Comparison of ENCODE assay signal across 9 cellular contexts in the genomic region with DNA sequence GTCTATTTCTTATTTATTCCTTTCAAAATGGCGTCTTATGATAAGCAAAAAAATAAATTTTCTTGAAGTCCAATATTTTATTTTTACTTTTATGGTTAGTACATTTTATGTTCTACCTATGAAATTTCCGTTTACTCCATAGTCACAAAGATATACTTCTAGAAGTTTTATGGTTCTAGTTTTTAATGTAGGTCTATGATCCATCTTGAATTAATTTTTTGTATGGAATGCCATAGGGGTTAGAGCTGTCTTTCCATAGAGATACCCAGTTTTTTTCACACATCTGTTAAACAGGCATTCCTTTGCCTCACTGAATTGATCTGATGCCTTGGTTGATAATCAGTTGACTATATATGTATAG. TPM values are rescaled to one million over a fixed set of nuclear protein-coding genes. Genes with fewer than 3 reads are reported as not detected.
A peak's percentile ranks its signal among the peaks of the same experiment; 100 is the strongest.
DNase-seq lines count a peak whose midpoint lies in the region; ATAC-seq and TF ChIP-seq lines count a peak whose summit lies in the region.
"Had no signal": no experiment of that assay in that cellular context is flagged by ENCODE, and none has a peak within 500 bp of the region (broad histone marks: within the 10 kb centered on the region; RNA-seq: fewer than 3 reads in every experiment).

No MANE protein-coding gene starts in this region.

- TF ChIP-seq CTCF in left ventricle myocardium inferior (IDR thresholded peaks at IDR 0.05; ENCODE audit: borderline replicate concordance) (no peak), breast epithelium (IDR thresholded peaks at IDR 0.05) (no peak)

- peaks cover 13% of the 10 kb centered on the region for H3K27me3 ChIP-seq in left ventricle myocardium inferior (ENCODE audit: low read depth)
- no peaks in the 10 kb centered on the region for H3K27me3 ChIP-seq in breast epithelium
- H3K27me3 ChIP-seq in mucosa of rectum (ENCODE audit: control insufficient read depth in 2 of 2, insufficient read depth in 2 of 2, low read length in 2 of 2) = no peaks in the 10 kb centered on the region

- 9% methylated on average over 2 of the region's 2 CpGs for WGBS in urinary bladder

- H3K9me3 Mint-ChIP-seq in activated naive CD4-positive, alpha-beta T cell treated with anti-CD3 and anti-CD28 coated beads, Interleukin-2, amount 50 U/mL, for 72 hours = peaks cover 0 to 4% of the 10 kb centered on the region in 2 donors

- H3K4me3 ChIP-seq in left ventricle myocardium inferior = peak overlapping the region; percentile 61
- H3K4me3 ChIP-seq in breast epithelium = peak overlapping the region; percentile 39 to 67 (median 52)
- peak overlapping the region; percentile 44 to 69 for H3K4me3 ChIP-seq in mucosa of rectum (ENCODE audit: low read length in 2 of 2)
- peak overlapping the region; percentile 41 for H3K4me3 ChIP-seq in urinary bladder (ENCODE audit: low read depth, low read length)

- H3K36me3 ChIP-seq in left ventricle myocardium inferior (no peaks in the 10 kb centered on the region), breast epithelium (no peaks in the 10 kb centered on the region), mucosa of rectum (ENCODE audit: control insufficient read depth in 2 of 2, insufficient read depth in 2 of 2, low read length in 2 of 2) (no peaks in the 10 kb centered on the region), urinary bladder (ENCODE audit: insufficient read depth) (no peaks in the 10 kb centered on the region)

- H3K9me3 ChIP-seq in left ventricle myocardium inferior (replicated peaks) = peaks cover 10% of the 10 kb centered on the region
- H3K9me3 ChIP-seq in breast epithelium = peaks cover 0 to 8% of the 10 kb centered on the region in 2 donors
- no peaks in the 10 kb centered on the region for H3K9me3 ChIP-seq in mucosa of rectum (ENCODE audit: control insufficient read depth in 2 of 2, low read length in 2 of 2)

- DNase-seq in left ventricle myocardium inferior (no peak), Right ventricle myocardium inferior (ENCODE audit: missing footprints) (no peak), breast epithelium (ENCODE audit: low spot score in 2 of 2) (no peak), SW480 (ENCODE audit: low spot score) (no peak)
- no peak for DNase-seq in activated naive CD4-positive, alpha-beta T cell treated with anti-CD3 and anti-CD28 coated beads, Interleukin-2, amount 50 U/mL, for 72 hours (ENCODE audit: low spot score in 2 of 2)

- H3K27ac Mint-ChIP-seq in activated naive CD4-positive, alpha-beta T cell treated with anti-CD3 and anti-CD28 coated beads, Interleukin-2, amount 50 U/mL, for 72 hours = no peak overlapping the region

- peak overlapping the region in 1 of 2 donors; percentile 38 for H3K9ac ChIP-seq in mucosa of rectum (ENCODE audit: low read depth in 1 of 2, low read length in 2 of 2)

- ATAC-seq in Right ventricle myocardium inferior (no peak), HG02884 (IDR thresholded peaks at IDR 0.05; ENCODE audit: unreplicated experiment) (no peak)
- ATAC-seq in activated naive CD4-positive, alpha-beta T cell treated with anti-CD3 and anti-CD28 coated beads, Interleukin-2, amount 50 U/mL, for 72 hours = no peak

- intact Hi-C loops in left ventricle myocardium inferior (cut with micrococcal nuclease) = no loop called here
- intact Hi-C loops in Right ventricle myocardium inferior (cut with DNase I) = loop anchor here (5.0 kb wide), 1 partner anchor 46 kb away; no protein-coding TSS in a partner anchor
- intact Hi-C loops in breast epithelium (cut with DNase I; ENCODE audit: low total_unique reads) = no loop called here

- TF ChIP-seq POLR2A in breast epithelium (IDR thresholded peaks at IDR 0.05) = no peak

- H3K4me1 ChIP-seq in left ventricle myocardium inferior = peaks cover 15% of the 10 kb centered on the region
- no peaks in the 10 kb centered on the region for H3K4me1 ChIP-seq in breast epithelium
- H3K4me1 ChIP-seq in mucosa of rectum (ENCODE audit: control insufficient read depth in 2 of 2, insufficient read depth in 2 of 2, low read length in 2 of 2) = peaks cover 0 to 4% of the 10 kb centered on the region in 2 donors
- H3K4me1 ChIP-seq in urinary bladder (ENCODE audit: insufficient read depth) = no peaks in the 10 kb centered on the region

- no peaks in the 10 kb centered on the region for H3K36me3 Mint-ChIP-seq in activated naive CD4-positive, alpha-beta T cell treated with anti-CD3 and anti-CD28 coated beads, Interleukin-2, amount 50 U/mL, for 72 hours

- H3K27ac ChIP-seq in left ventricle myocardium inferior (replicated peaks) (peak overlapping the region; percentile 88), breast epithelium (peak overlapping the region in 1 of 2 donors; percentile 67), mucosa of rectum (ENCODE audit: low read depth in 2 of 2, low read length in 2 of 2) (no peak overlapping the region), urinary bladder (ENCODE audit: low read depth) (peak overlapping the region; percentile 85)

RNA-seq across cellular contexts. Expression of a gene that starts 24.9 kb away (rescaled TPM):
- 32.6 TPM for total RNA-seq in left ventricle myocardium inferior
- total RNA-seq in Right ventricle myocardium inferior = 15.0 TPM
- under 1 TPM in 1 of 3 donors, not detected in 2; 0.96 TPM for total RNA-seq in breast epithelium
- not detected for total RNA-seq in urinary bladder
- polyA plus RNA-seq in urinary bladder = 0.80 TPM
- total RNA-seq in activated naive CD4-positive, alpha-beta T cell treated with anti-CD3 and anti-CD28 coated beads, Interleukin-2, amount 50 U/mL, for 72 hours = not detected
- total RNA-seq: activated CD8-positive, alpha-beta memory T cell treated with anti-CD3 and anti-CD28 coated beads for 36 hours had no signal

Comparison
In these comparisons a context has a peak if more than half of its experiments do, and no peak if none do; other contexts are left out.
1. H3K27ac ChIP-seq: peak in left ventricle myocardium inferior (single experiment) and urinary bladder (single experiment); none in mucosa of rectum (0 of 2).
2. Peak in every context shown above with its lines, with median percentiles within 50 percentile points of each other: H3K4me3 ChIP-seq.